In the genomic region with DNA sequence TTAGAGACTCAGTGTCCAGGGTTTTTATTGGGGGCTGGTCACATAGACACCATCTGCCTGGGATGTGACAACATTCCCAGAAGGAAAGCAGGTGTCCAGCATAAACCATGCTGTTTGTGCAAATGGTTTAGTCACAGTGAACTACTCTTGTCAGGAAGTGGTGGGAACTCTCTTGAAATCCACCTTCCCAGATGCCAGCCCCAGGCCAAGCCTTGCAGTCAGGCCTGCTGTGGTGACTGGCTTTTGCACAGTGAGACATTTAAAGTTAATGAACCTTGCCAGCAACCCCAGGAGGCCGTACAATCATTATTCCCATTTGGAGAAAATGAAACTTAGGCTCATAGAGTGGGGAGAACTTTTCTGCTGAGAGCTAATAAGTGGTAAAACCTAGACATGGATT, we compare ENCODE assay signal across 19 cellular contexts.
A peak's percentile ranks its signal among the peaks of the same experiment; 100 is the strongest.
DNase-seq lines count a peak whose midpoint lies in the region; ATAC-seq, FAIRE-seq and TF ChIP-seq lines count a peak whose summit lies in the region.
"Had no signal": no experiment of that assay in that cellular context is flagged by ENCODE, and none has a peak within 500 bp of the region (broad histone marks: within the 10 kb centered on the region; RNA-seq: fewer than 3 reads in every experiment).

No MANE protein-coding gene starts in this region.

- H3K4me3 ChIP-seq in MG63: no peak overlapping the region
- H3K4me3 ChIP-seq: GM12878, K562 had no signal

- no peaks in the 10 kb centered on the region for H3K36me3 ChIP-seq in MG63

- no peaks in the 10 kb centered on the region for H3K4me1 Mint-ChIP-seq in natural killer cell

- no peaks in the 10 kb centered on the region for H3K36me3 Mint-ChIP-seq in natural killer cell

- H3K27me3 Mint-ChIP-seq in natural killer cell (ENCODE audit: low read depth in 2 of 2): peaks cover 10 to 13% of the 10 kb centered on the region in 2 donors

- no peak for ATAC-seq in natural killer cell
- ATAC-seq: GM12878, K562 had no signal

- H3K27ac Mint-ChIP-seq in natural killer cell: no peak overlapping the region
- H3K27ac Mint-ChIP-seq: CD4-positive, alpha-beta T cell; H9 had no signal

- intact Hi-C loops in natural killer cell (cut with micrococcal nuclease): no loop called here

- FAIRE-seq in HTR-8/SVneo (lab: Jason Lieb, UNC) (peak; percentile 55), urothelium cell line (lab: Jason Lieb, UNC) (peak; percentile 81)
- FAIRE-seq: A204.1, D721Med, GM12878, H1, K562 had no signal

- no peak for DNase-seq in HTR-8/SVneo (ENCODE audit: insufficient read length, low spot score)
- DNase-seq in MG63: peak; percentile 35
- peak; percentile 39 for DNase-seq in kidney tubule cell (ENCODE audit: low spot score)
- DNase-seq in urothelium cell line (ENCODE audit: low spot score): no peak
- DNase-seq in natural killer cell: no peak
- no peak for DNase-seq in nucleus accumbens (lab: John Stamatoyannopoulos, UW)
- DNase-seq in OCI-M1 (lab: John Stamatoyannopoulos, UW): no peak
- DNase-seq: AML-193; Caco-2; CD4-positive, alpha-beta T cell; DMS53; DND-41; EL; H9 had no signal

- H3K27me3 ChIP-seq in MG63: no peaks in the 10 kb centered on the region

- H3K9me3 Mint-ChIP-seq in natural killer cell: no peaks in the 10 kb centered on the region

- no peak overlapping the region for H3K4me3 Mint-ChIP-seq in natural killer cell
- H3K4me3 Mint-ChIP-seq: CD4-positive, alpha-beta T cell; H9 had no signal

- TF ChIP-seq CTCF in natural killer cell (IDR thresholded peaks at IDR 0.05): no peak

- no peaks in the 10 kb centered on the region for H3K9me3 ChIP-seq in MG63

Comparison
In these comparisons a context has a peak if more than half of its experiments do, and no peak if none do; other contexts are left out.
1. DNase-seq: peak in MG63 (single experiment) and kidney tubule cell (single experiment); none in HTR-8/SVneo (single experiment), urothelium cell line (single experiment), natural killer cell (single experiment), nucleus accumbens (0 of 56) and OCI-M1 (single experiment).